In genomic region chr1:21260405-21261129, GRCh38 we compare ENCODE assay signal across 11 cellular contexts. TPM values are rescaled to one million over a fixed set of nuclear protein-coding genes. Genes with fewer than 3 reads are reported as not detected.
DNase-seq lines count a peak whose midpoint lies in the region; ATAC-seq, FAIRE-seq and TF ChIP-seq lines count a peak whose summit lies in the region.
"Had no signal": no experiment of that assay in that cellular context is flagged by ENCODE, and none has a peak within 500 bp of the region (broad histone marks: within the 10 kb centered on the region; RNA-seq: fewer than 3 reads in every experiment).

No MANE protein-coding gene starts in this region.

- intact Hi-C loops in CD4-positive, alpha-beta memory T cell (cut with micrococcal nuclease) = no loop called here
- intact Hi-C loops in psoas muscle (cut with DNase I) = loop anchor here in 1 of 2 donors (5.0 kb wide), 1 partner anchor 82 kb away; no protein-coding TSS in a partner anchor

- POLR2A ChIA-PET in CD4-positive, alpha-beta memory T cell (lab: Charles Lee; ENCODE audit: partially characterized antibody) = interaction anchor here (1.3 to 1.6 kb wide), 2 partner anchors 19 to 34 kb away, joined by 4 to 5 read pairs; no protein-coding TSS in a partner anchor

- H3K27me3 Mint-ChIP-seq in CD4-positive, alpha-beta memory T cell = no peaks in the 10 kb centered on the region

- no peak for TF ChIP-seq CTCF in psoas muscle (IDR thresholded peaks at IDR 0.05)

- no peak for ATAC-seq in psoas muscle

- peak overlapping the region in 6 of 7 donors; percentile 58 to 87 (median 78) for H3K27ac Mint-ChIP-seq in CD4-positive, alpha-beta memory T cell

- H3K4me1 Mint-ChIP-seq in CD4-positive, alpha-beta memory T cell = peaks cover 27 to 58% (median 43%) of the 10 kb centered on the region in 4 donors

- CTCF ChIA-PET in CD4-positive, alpha-beta memory T cell (lab: Charles Lee; ENCODE audit: partially characterized antibody) = interaction anchor here (1.2 to 12.2 kb wide), 6 partner anchors 9 to 563 kb away, joined by 3 to 363 read pairs (median 6); no protein-coding TSS in a partner anchor

- H3K9me3 Mint-ChIP-seq in CD4-positive, alpha-beta memory T cell = no peaks in the 10 kb centered on the region

- peaks cover 37 to 73% of the 10 kb centered on the region in 2 donors for H3K36me3 Mint-ChIP-seq in CD4-positive, alpha-beta memory T cell

- H3K4me3 Mint-ChIP-seq in CD4-positive, alpha-beta memory T cell = peak overlapping the region in 1 of 8 donors; percentile 29

- DNase-seq in CD4-positive, alpha-beta memory T cell = no peak
- DNase-seq in RPMI7951 (ENCODE audit: low read depth) (peak; percentile 46), dermis blood vessel endothelial cell (peak; percentile 50), psoas muscle (no peak), HUDEP-2 (lab: John Stamatoyannopoulos, UW; ENCODE audit: unreplicated experiment in 76 of 76) (no peak), DMS 273 (lab: John Stamatoyannopoulos, UW; ENCODE audit: unreplicated experiment) (no peak), GM12892 (ENCODE audit: insufficient read length) (no peak), hypothalamus (lab: John Stamatoyannopoulos, UW) (no peak)
- DNase-seq: activated effector memory CD4-positive, alpha-beta T cell treated with Interleukin-2 at 50 U/mL for 16 hours; NCI-H2171; stimulated activated CD4-positive, alpha-beta T cell treated with anti-CD3 and anti-CD28 coated beads, Interleukin-1b, Interleukin-23, amount 100 ng/mL, for 48 hours had no signal

- H3K4me3 ChIP-seq in CD4-positive, alpha-beta memory T cell (ENCODE audit: low read length in 2 of 2) = no peak overlapping the region
- H3K4me3 ChIP-seq in psoas muscle = no peak overlapping the region

- no peak for TF ChIP-seq POLR2A in GM12892 (IDR thresholded peaks at IDR 0.05; ENCODE audit: low read depth, low read length)

- no peak for FAIRE-seq in GM12892 (lab: Jason Lieb, UNC)

- peaks cover 48% of the 10 kb centered on the region for H3K4me1 ChIP-seq in CD4-positive, alpha-beta memory T cell (ENCODE audit: insufficient read depth, low read length)
- H3K4me1 ChIP-seq in psoas muscle = peaks cover 21% of the 10 kb centered on the region

- no peak overlapping the region for H3K27ac ChIP-seq in CD4-positive, alpha-beta memory T cell (ENCODE audit: low read depth, low read length)
- peak overlapping the region; percentile 81 for H3K27ac ChIP-seq in psoas muscle

- H3K36me3 ChIP-seq in CD4-positive, alpha-beta memory T cell (ENCODE audit: insufficient read depth, low read length) = peaks cover 36% of the 10 kb centered on the region
- H3K36me3 ChIP-seq in psoas muscle (ENCODE audit: insufficient read depth in 1 of 2, low read depth in 1 of 2) = peaks cover 0 to 2% of the 10 kb centered on the region in 2 donors

- no peaks in the 10 kb centered on the region for H3K9me3 ChIP-seq in CD4-positive, alpha-beta memory T cell (ENCODE audit: control insufficient read depth in 1 of 2, low read length in 2 of 2)
- H3K9me3 ChIP-seq in psoas muscle = no peaks in the 10 kb centered on the region

- 68 to 72% (median 72%) methylated on average over 22 of the region's 22 CpGs for WGBS in psoas muscle, 3 donors

- no peaks in the 10 kb centered on the region for H3K27me3 ChIP-seq in CD4-positive, alpha-beta memory T cell (ENCODE audit: insufficient read depth, low read length)
- H3K27me3 ChIP-seq in psoas muscle (ENCODE audit: insufficient read depth in 3 of 3, low read length in 2 of 3) = peaks cover 0 to 4% (median 0%) of the 10 kb centered on the region in 3 donors

RNA-seq across cellular contexts. Expression of gene ECE1, which starts 29.7 kb away (rescaled TPM):
- total RNA-seq in CD4-positive, alpha-beta memory T cell = 100 to 1,000 TPM in 1 of 2 experiments, 10 to 100 TPM in 1; 86.0 to 104 TPM
- 10 to 100 TPM; 10.0 to 65.2 TPM for polyA plus RNA-seq in CD4-positive, alpha-beta memory T cell
- total RNA-seq in RPMI7951 (2014; rRNA removed; shearing (Covaris generic)) = 112 and 131 TPM in 2 replicates
- 223 and 442 TPM in 2 replicates for total RNA-seq in dermis blood vessel endothelial cell
- 10 to 100 TPM; 12.3 to 24.9 (median 19.0) TPM for total RNA-seq in psoas muscle
- polyA plus RNA-seq in psoas muscle = 10 to 100 TPM; 12.2 to 14.6 (median 13.2) TPM
- 16.7 TPM for polyA plus RNA-seq in GM12892 (2012; ENCODE audit: missing spikeins)

Comparison
In these comparisons a context has a peak if more than half of its experiments do, and no peak if none do; other contexts are left out.
1. DNase-seq: peak in RPMI7951 (single experiment) and dermis blood vessel endothelial cell (single experiment); none in CD4-positive, alpha-beta memory T cell (0 of 5), psoas muscle (0 of 2), HUDEP-2 (0 of 76), DMS 273 (single experiment), GM12892 (single experiment) and hypothalamus (0 of 51).